Comparison of ENCODE assay signal across 8 cellular contexts in genomic region chr2:99154643-99155536, GRCh38. TPM values are rescaled to one million over a fixed set of nuclear protein-coding genes. Genes with fewer than 3 reads are reported as not detected.
A peak's percentile ranks its signal among the peaks of the same experiment; 100 is the strongest.
DNase-seq lines count a peak whose midpoint lies in the region; ATAC-seq and TF ChIP-seq lines count a peak whose summit lies in the region.

LIPT1 (plus strand) TSS chr2:99154967; CDS start chr2:99161958, 6,991 bp downstream.
TSGA10 (minus strand) TSS chr2:99154942; CDS start chr2:99109439, 45,503 bp downstream.

- TF ChIP-seq EP300 in tibial nerve (IDR thresholded peaks at IDR 0.05): peak; percentile 94 to 99

- peaks cover 7% of the 10 kb centered on the region for H3K79me2 ChIP-seq in parathyroid adenoma

- peak within 1 kb of the TSS; percentile 21 for H3K9ac ChIP-seq in parathyroid adenoma

- H3K4me1 ChIP-seq in parathyroid adenoma (peaks cover 11% of the 10 kb centered on the region), tibial nerve (peaks cover 0 to 26% (median 11%) of the 10 kb centered on the region in 4 donors)

- WGBS in tibial nerve, 2 donors: 0 to 1% methylated on average over 33 to 64 of the region's 70 CpGs

- peak; percentile 83 to 88 for TF ChIP-seq POLR2A in tibial nerve (IDR thresholded peaks at IDR 0.05)

- intact Hi-C loops in Right ventricle myocardium superior (cut with DNase I): no loop called here

- H3K27me3 ChIP-seq in parathyroid adenoma (ENCODE audit: control insufficient read depth, insufficient read depth, low read length) (no peaks in the 10 kb centered on the region), tibial nerve (no peaks in the 10 kb centered on the region)

- H3K27ac ChIP-seq in parathyroid adenoma (peak within 1 kb of the TSS; percentile 72), tibial nerve (peak within 1 kb of the TSS; percentile 80 to 95 (median 92))

- DNase-seq in GM12865 (ENCODE audit: low read depth) (peak; percentile 95), NCI-H1105 (lab: John Stamatoyannopoulos, UW) (peak; percentile 86), SKM-1 (lab: John Stamatoyannopoulos, UW; ENCODE audit: unreplicated experiment) (peak; percentile 61), Right ventricle myocardium superior (peak; percentile 95), tibial nerve (ENCODE audit: low spot score in 2 of 2) (peak; percentile 81 to 82)
- peak; percentile 81 for DNase-seq in activated naive CD8-positive, alpha-beta T cell treated with anti-CD3 and anti-CD28 coated beads, Interleukin-2, amount 50 U/mL, for 16 hours (ENCODE audit: low read depth, low spot score)

- no peaks in the 10 kb centered on the region for H3K9me3 ChIP-seq in parathyroid adenoma (ENCODE audit: control insufficient read depth, low read length)
- H3K9me3 ChIP-seq in tibial nerve: no peaks in the 10 kb centered on the region

- H2AFZ ChIP-seq in parathyroid adenoma: peak within 1 kb of the TSS; percentile 96

- no peak for TF ChIP-seq CTCF in GM12865 (IDR thresholded peaks at IDR 0.05; ENCODE audit: insufficient read depth, low read depth, low read length, missing control alignments)
- peak; percentile 15 for TF ChIP-seq CTCF in parathyroid adenoma (IDR thresholded peaks at IDR 0.05)
- TF ChIP-seq CTCF in tibial nerve (IDR thresholded peaks at IDR 0.05): peak in 2 of 5 experiments; percentile 28 to 41

- H3K36me3 ChIP-seq in parathyroid adenoma (ENCODE audit: control insufficient read depth, insufficient read depth, low read length): no peaks in the 10 kb centered on the region
- peaks cover 0 to 26% (median 0%) of the 10 kb centered on the region in 3 donors for H3K36me3 ChIP-seq in tibial nerve

- H3K4me2 ChIP-seq in parathyroid adenoma (ENCODE audit: low read length): peak within 1 kb of the TSS; percentile 75

- ATAC-seq in HG02642 (IDR thresholded peaks at IDR 0.05; ENCODE audit: poor library complexity, unreplicated experiment): peak; percentile 97
- peak; percentile 99 for ATAC-seq in Right ventricle myocardium superior (ENCODE audit: poor library complexity)

- H3K4me3 ChIP-seq in GM12865 (ENCODE audit: low read depth, low read length): peak within 1 kb of the TSS; percentile 76
- H3K4me3 ChIP-seq in parathyroid adenoma (ENCODE audit: low read depth, low read length): peak within 1 kb of the TSS; percentile 85
- H3K4me3 ChIP-seq in tibial nerve: peak within 1 kb of the TSS; percentile 61 to 93 (median 76)

RNA-seq across cellular contexts. Expression of gene LIPT1, which starts in this region (rescaled TPM):
- total RNA-seq in Right ventricle myocardium superior (7.6 TPM), tibial nerve (10 to 100 TPM in 1 of 4 donors, 1 to 10 TPM in 3; 2.7 to 10.0 (median 9.0) TPM)

RNA-seq across cellular contexts. Expression of gene TSGA10, which starts in this region (rescaled TPM):
- 3.4 TPM for total RNA-seq in Right ventricle myocardium superior
- 10 to 100 TPM in 2 of 4 donors, 1 to 10 TPM in 2; 6.5 to 12.9 (median 10.0) TPM for total RNA-seq in tibial nerve

Comparison
In these comparisons a context has a peak if more than half of its experiments do, and no peak if none do; other contexts are left out.
1. Peak in every context shown above with its lines: DNase-seq, ATAC-seq, H3K4me3 ChIP-seq and H3K27ac ChIP-seq.